In the genomic region with DNA sequence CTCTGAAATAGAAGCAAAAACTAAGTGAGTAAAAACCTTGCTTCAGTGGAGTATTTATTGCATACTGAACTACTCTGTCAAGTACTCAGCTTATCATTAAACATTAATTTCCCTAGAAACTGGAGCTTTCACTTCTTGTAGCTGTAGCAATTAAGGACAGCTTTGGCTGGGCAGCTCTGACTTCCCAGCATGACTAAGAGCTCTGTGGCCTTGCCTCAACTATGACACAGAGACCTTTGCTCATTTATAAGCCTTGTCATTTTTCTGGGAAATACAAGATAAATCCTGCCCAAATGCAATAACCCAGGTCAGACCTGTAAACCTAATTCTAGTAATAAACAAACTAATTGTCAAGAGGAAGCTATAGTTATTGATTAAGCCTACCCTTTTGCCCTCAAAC, we compare ENCODE assay signal across 9 cellular contexts.
DNase-seq lines count a peak whose midpoint lies in the region; ATAC-seq and TF ChIP-seq lines count a peak whose summit lies in the region.
"Had no signal": no experiment of that assay in that cellular context is flagged by ENCODE, and none has a peak within 500 bp of the region (broad histone marks: within the 10 kb centered on the region; RNA-seq: fewer than 3 reads in every experiment).

No MANE protein-coding gene starts in this region.

- H3K27me3 ChIP-seq in body of pancreas, result no peaks in the 10 kb centered on the region

- H3K4me1 ChIP-seq in body of pancreas, result peaks cover 25% of the 10 kb centered on the region

- DNase-seq in body of pancreas (peak in 3 of 4 donors; percentile 24 to 55 (median 46)), retinal pigment epithelial cell (ENCODE audit: low read depth) (peak; percentile 90), COLO668 (lab: John Stamatoyannopoulos, UW; ENCODE audit: unreplicated experiment) (no peak), hypothalamus (lab: John Stamatoyannopoulos, UW) (no peak), GM10266 (ENCODE audit: extremely low spot score) (no peak)
- no peak for DNase-seq in activated CD4-positive, alpha-beta T cell treated with anti-CD3 and anti-CD28 coated beads for 36 hours

- H3K4me1 Mint-ChIP-seq in activated CD4-positive, alpha-beta T cell treated with anti-CD3 and anti-CD28 coated beads for 36 hours, result no peaks in the 10 kb centered on the region
- H3K4me1 Mint-ChIP-seq: WTC11 had no signal

- POLR2A ChIA-PET in activated CD4-positive, alpha-beta T cell treated with anti-CD3 and anti-CD28 coated beads for 36 hours (lab: Charles Lee), result no interaction called here

- intact Hi-C loops in body of pancreas (cut with DNase I), result no loop called here
- intact Hi-C loops in activated CD4-positive, alpha-beta T cell treated with anti-CD3 and anti-CD28 coated beads for 36 hours (cut with DNase I, micrococcal nuclease), result no loop called here

- ATAC-seq in GM18909 (IDR thresholded peaks at IDR 0.05; ENCODE audit: poor library complexity, unreplicated experiment) (peak; percentile 70), HG03159 (IDR thresholded peaks at IDR 0.05; ENCODE audit: unreplicated experiment) (peak; percentile 65), body of pancreas (peak; percentile 81)
- no peak for ATAC-seq in activated CD4-positive, alpha-beta T cell treated with anti-CD3 and anti-CD28 coated beads for 36 hours

- no peaks in the 10 kb centered on the region for H3K36me3 Mint-ChIP-seq in activated CD4-positive, alpha-beta T cell treated with anti-CD3 and anti-CD28 coated beads for 36 hours (ENCODE audit: low read depth)
- H3K36me3 Mint-ChIP-seq: WTC11 had no signal

- no peaks in the 10 kb centered on the region for H3K9me3 Mint-ChIP-seq in activated CD4-positive, alpha-beta T cell treated with anti-CD3 and anti-CD28 coated beads for 36 hours (ENCODE audit: low read depth)

- no peak overlapping the region for H3K27ac Mint-ChIP-seq in activated CD4-positive, alpha-beta T cell treated with anti-CD3 and anti-CD28 coated beads for 36 hours
- H3K27ac Mint-ChIP-seq: WTC11 had no signal

- H3K4me3 ChIP-seq in body of pancreas (no peak overlapping the region), retinal pigment epithelial cell (ENCODE audit: low read length) (no peak overlapping the region)

- no peaks in the 10 kb centered on the region for H3K36me3 ChIP-seq in body of pancreas (replicated peaks in 1 of 2; ENCODE audit: insufficient read depth in 1 of 2, low read depth in 2 of 2)

- no peak for TF ChIP-seq POLR2A in body of pancreas (IDR thresholded peaks at IDR 0.05)

- peak overlapping the region in 3 of 4 donors; percentile 22 to 56 (median 43) for H3K27ac ChIP-seq in body of pancreas

- no peaks in the 10 kb centered on the region for H3K27me3 Mint-ChIP-seq in activated CD4-positive, alpha-beta T cell treated with anti-CD3 and anti-CD28 coated beads for 36 hours

- no peak overlapping the region for H3K4me3 Mint-ChIP-seq in activated CD4-positive, alpha-beta T cell treated with anti-CD3 and anti-CD28 coated beads for 36 hours
- H3K4me3 Mint-ChIP-seq: WTC11 had no signal

- no peaks in the 10 kb centered on the region for H3K9me3 ChIP-seq in body of pancreas

- TF ChIP-seq CTCF in body of pancreas (IDR thresholded peaks at IDR 0.05) (no peak), retinal pigment epithelial cell (conservative IDR thresholded peaks at IDR 0.05; ENCODE audit: low read depth, low read length) (no peak), GM10266 (IDR thresholded peaks at IDR 0.05; ENCODE audit: control insufficient read depth, insufficient read depth, low read depth, missing control alignments) (no peak)

- CTCF ChIA-PET in activated CD4-positive, alpha-beta T cell treated with anti-CD3 and anti-CD28 coated beads for 36 hours (lab: Charles Lee), result no interaction called here

Comparison
In these comparisons a context has a peak if more than half of its experiments do, and no peak if none do; other contexts are left out.
1. DNase-seq: peak in body of pancreas (3 of 4) and retinal pigment epithelial cell (single experiment); none in COLO668 (single experiment), hypothalamus (0 of 51), activated CD4-positive, alpha-beta T cell treated with anti-CD3 and anti-CD28 coated beads for 36 hours (single experiment) and GM10266 (single experiment).